1 cellular context compared by ENCODE assay signal in genomic region chr2:38653715-38654494, GRCh38.
A peak's percentile ranks its signal among the peaks of the same experiment; 100 is the strongest.
TF ChIP-seq lines count a peak whose summit lies in the region.

No MANE protein-coding gene starts in this region.

TF ChIP-seq in HepG2, 621 proteins besides CTCF, POLR2A, EP300 and RAD21 (continued from another document and continues in another):
- TF ChIP-seq, protein P1, sequence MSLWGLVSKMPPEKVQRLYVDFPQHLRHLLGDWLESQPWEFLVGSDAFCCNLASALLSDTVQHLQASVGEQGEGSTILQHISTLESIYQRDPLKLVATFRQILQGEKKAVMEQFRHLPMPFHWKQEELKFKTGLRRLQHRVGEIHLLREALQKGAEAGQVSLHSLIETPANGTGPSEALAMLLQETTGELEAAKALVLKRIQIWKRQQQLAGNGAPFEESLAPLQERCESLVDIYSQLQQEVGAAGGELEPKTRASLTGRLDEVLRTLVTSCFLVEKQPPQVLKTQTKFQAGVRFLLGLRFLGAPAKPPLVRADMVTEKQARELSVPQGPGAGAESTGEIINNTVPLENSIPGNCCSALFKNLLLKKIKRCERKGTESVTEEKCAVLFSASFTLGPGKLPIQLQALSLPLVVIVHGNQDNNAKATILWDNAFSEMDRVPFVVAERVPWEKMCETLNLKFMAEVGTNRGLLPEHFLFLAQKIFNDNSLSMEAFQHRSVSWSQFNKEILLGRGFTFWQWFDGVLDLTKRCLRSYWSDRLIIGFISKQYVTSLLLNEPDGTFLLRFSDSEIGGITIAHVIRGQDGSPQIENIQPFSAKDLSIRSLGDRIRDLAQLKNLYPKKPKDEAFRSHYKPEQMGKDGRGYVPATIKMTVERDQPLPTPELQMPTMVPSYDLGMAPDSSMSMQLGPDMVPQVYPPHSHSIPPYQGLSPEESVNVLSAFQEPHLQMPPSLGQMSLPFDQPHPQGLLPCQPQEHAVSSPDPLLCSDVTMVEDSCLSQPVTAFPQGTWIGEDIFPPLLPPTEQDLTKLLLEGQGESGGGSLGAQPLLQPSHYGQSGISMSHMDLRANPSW (CRISPR knock-in tag; IDR thresholded peaks at IDR 0.05; ENCODE audit: borderline replicate concordance), result no peak
- no peak for TF ChIP-seq TRIM24 (CRISPR knock-in tag; IDR thresholded peaks at IDR 0.05)
- TF ChIP-seq ASH2L (IDR thresholded peaks at IDR 0.05; ENCODE audit: insufficient read length, low read depth, low read length), result no peak
- no peak for TF ChIP-seq ZNF672 (CRISPR knock-in tag; IDR thresholded peaks at IDR 0.05)
- TF ChIP-seq RARA (CRISPR knock-in tag; IDR thresholded peaks at IDR 0.05), result no peak; the same call in 1 of the 2 replicates
- TF ChIP-seq SP4 (CRISPR knock-in tag; IDR thresholded peaks at IDR 0.05), result no peak
- TF ChIP-seq ZGPAT (CRISPR knock-in tag; IDR thresholded peaks at IDR 0.05), result peak; percentile 67; the same call in 1 of the 2 replicates
- no peak for TF ChIP-seq ZNF17 (CRISPR knock-in tag; IDR thresholded peaks at IDR 0.05)
- TF ChIP-seq RFX1 (IDR thresholded peaks at IDR 0.05), result no peak
- TF ChIP-seq TEF (CRISPR knock-in tag; IDR thresholded peaks at IDR 0.05), result peak; percentile 20; the same call in 1 of the 2 replicates
- TF ChIP-seq ZNF142 (CRISPR knock-in tag; IDR thresholded peaks at IDR 0.05), result no peak
- TF ChIP-seq CREB3 (CRISPR knock-in tag; IDR thresholded peaks at IDR 0.05), result no peak
- peak; percentile 81; the same call in 1 of the 2 replicates for TF ChIP-seq ZBTB38 (CRISPR knock-in tag; IDR thresholded peaks at IDR 0.05)
- TF ChIP-seq SP140L (CRISPR knock-in tag; IDR thresholded peaks at IDR 0.05; ENCODE audit: borderline replicate concordance), result peak; percentile 85; the same call in 1 of the 2 replicates
- TF ChIP-seq THYN1 (CRISPR knock-in tag; IDR thresholded peaks at IDR 0.05; ENCODE audit: borderline replicate concordance, low read depth), result no peak
- TF ChIP-seq PAX8 (CRISPR knock-in tag; IDR thresholded peaks at IDR 0.05; ENCODE audit: borderline replicate concordance), result no peak
- TF ChIP-seq FOXP1 (IDR thresholded peaks at IDR 0.05), result no peak
- TF ChIP-seq FOXP1 (CRISPR knock-in tag; IDR thresholded peaks at IDR 0.05), result no peak
- no peak for TF ChIP-seq JUNB (CRISPR knock-in tag; IDR thresholded peaks at IDR 0.05; ENCODE audit: borderline replicate concordance)
- TF ChIP-seq ZSCAN9 (CRISPR knock-in tag; IDR thresholded peaks at IDR 0.05; ENCODE audit: borderline replicate concordance), result no peak
- no peak for TF ChIP-seq HCFC1 (IDR thresholded peaks at IDR 0.05; ENCODE audit: low read depth, low read length)
- no peak for TF ChIP-seq NFYB (CRISPR knock-in tag; IDR thresholded peaks at IDR 0.05)
- TF ChIP-seq, protein P2, sequence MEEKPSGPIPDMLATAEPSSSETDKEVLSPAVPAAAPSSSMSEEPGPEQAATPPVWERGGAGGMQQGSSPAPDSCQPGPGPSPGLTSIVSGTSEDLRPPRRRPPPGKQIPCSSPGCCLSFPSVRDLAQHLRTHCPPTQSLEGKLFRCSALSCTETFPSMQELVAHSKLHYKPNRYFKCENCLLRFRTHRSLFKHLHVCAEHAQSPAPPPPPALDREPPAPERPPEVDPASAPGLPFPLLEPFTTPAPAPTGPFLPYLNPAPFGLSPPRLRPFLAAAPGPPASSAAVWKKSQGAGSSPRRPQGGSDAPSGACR (CRISPR knock-in tag; IDR thresholded peaks at IDR 0.05), result no peak
- no peak for TF ChIP-seq ZNF713 (CRISPR knock-in tag; IDR thresholded peaks at IDR 0.05)
- TF ChIP-seq SOX13 (IDR thresholded peaks at IDR 0.05), result no peak
- TF ChIP-seq SOX13 (CRISPR knock-in tag; conservative IDR thresholded peaks at IDR 0.05 in 1 of 2, IDR thresholded peaks at IDR 0.05 in 1 of 2), result no peak
- TF ChIP-seq MBD4 (IDR thresholded peaks at IDR 0.05; ENCODE audit: borderline replicate concordance, low read length), result no peak
- TF ChIP-seq MLX (CRISPR knock-in tag; IDR thresholded peaks at IDR 0.05), result no peak
- TF ChIP-seq KLF12 (CRISPR knock-in tag; IDR thresholded peaks at IDR 0.05; ENCODE audit: borderline replicate concordance), result no peak
- TF ChIP-seq GLI4 (CRISPR knock-in tag; IDR thresholded peaks at IDR 0.05; ENCODE audit: borderline replicate concordance), result no peak
- TF ChIP-seq XRCC5 (optimal IDR thresholded peaks at IDR 0.05; ENCODE audit: low read length), result no peak
- TF ChIP-seq ZBTB21 (CRISPR knock-in tag; IDR thresholded peaks at IDR 0.05), result no peak
- peak; percentile 56; the same call in 1 of the 2 replicates for TF ChIP-seq SALL1 (CRISPR knock-in tag; IDR thresholded peaks at IDR 0.05)
- TF ChIP-seq ZNF468 (CRISPR knock-in tag; IDR thresholded peaks at IDR 0.05), result no peak
- no peak for TF ChIP-seq ZNF550 (CRISPR knock-in tag; IDR thresholded peaks at IDR 0.05; ENCODE audit: borderline replicate concordance)
- no peak for TF ChIP-seq ZBTB3 (CRISPR knock-in tag; IDR thresholded peaks at IDR 0.05; ENCODE audit: borderline replicate concordance, low read depth)
- no peak for TF ChIP-seq ZNF572 (CRISPR knock-in tag; IDR thresholded peaks at IDR 0.05)
- TF ChIP-seq MTERF4 (CRISPR knock-in tag; IDR thresholded peaks at IDR 0.05), result no peak
- no peak for TF ChIP-seq MAZ (IDR thresholded peaks at IDR 0.05; ENCODE audit: borderline replicate concordance, low read depth, low read length)
- TF ChIP-seq MAZ (CRISPR knock-in tag; IDR thresholded peaks at IDR 0.05; ENCODE audit: low read depth), result no peak
- peak; percentile 81 for TF ChIP-seq HNF4A (CRISPR knock-in tag; IDR thresholded peaks at IDR 0.05)
- TF ChIP-seq PATZ1 (CRISPR knock-in tag; IDR thresholded peaks at IDR 0.05), result peak; percentile 44; the same call in 1 of the 2 replicates
- 0 out of 2 replicates have a peak, but pooled peaks have one; percentile 23 for TF ChIP-seq KDM3A (CRISPR knock-in tag; IDR thresholded peaks at IDR 0.05; ENCODE audit: low read depth)
- 0 out of 2 replicates have a peak, but pooled peaks have one; percentile 52 for TF ChIP-seq ZNF792 (CRISPR knock-in tag; IDR thresholded peaks at IDR 0.05)
- TF ChIP-seq, protein P3, sequence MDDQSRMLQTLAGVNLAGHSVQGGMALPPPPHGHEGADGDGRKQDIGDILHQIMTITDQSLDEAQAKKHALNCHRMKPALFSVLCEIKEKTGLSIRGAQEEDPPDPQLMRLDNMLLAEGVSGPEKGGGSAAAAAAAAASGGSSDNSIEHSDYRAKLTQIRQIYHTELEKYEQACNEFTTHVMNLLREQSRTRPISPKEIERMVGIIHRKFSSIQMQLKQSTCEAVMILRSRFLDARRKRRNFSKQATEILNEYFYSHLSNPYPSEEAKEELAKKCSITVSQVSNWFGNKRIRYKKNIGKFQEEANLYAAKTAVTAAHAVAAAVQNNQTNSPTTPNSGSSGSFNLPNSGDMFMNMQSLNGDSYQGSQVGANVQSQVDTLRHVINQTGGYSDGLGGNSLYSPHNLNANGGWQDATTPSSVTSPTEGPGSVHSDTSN (CRISPR knock-in tag; IDR thresholded peaks at IDR 0.05; ENCODE audit: borderline replicate concordance), result no peak
- TF ChIP-seq MATR3 (CRISPR knock-in tag; IDR thresholded peaks at IDR 0.05), result no peak
- no peak for TF ChIP-seq ZBTB42 (CRISPR knock-in tag; IDR thresholded peaks at IDR 0.05)
- TF ChIP-seq ZNF543 (CRISPR knock-in tag; IDR thresholded peaks at IDR 0.05), result no peak
- TF ChIP-seq SP2 (CRISPR knock-in tag; IDR thresholded peaks at IDR 0.05), result no peak
- TF ChIP-seq KDM1A (CRISPR knock-in tag; IDR thresholded peaks at IDR 0.05), result no peak
- no peak for TF ChIP-seq ZNF83 (CRISPR knock-in tag; IDR thresholded peaks at IDR 0.05; ENCODE audit: borderline replicate concordance)
